Comparison of ENCODE assay signal across 24 cellular contexts in genomic region chr13:21534760-21535159, GRCh38.
"Had no signal": no experiment of that assay in that cellular context is flagged by ENCODE, and none has a peak within 500 bp of the region (broad histone marks: within the 10 kb centered on the region; RNA-seq: fewer than 3 reads in every experiment).

No MANE protein-coding gene starts in this region.

- H3K27ac ChIP-seq: colonic mucosa, epithelial cell of prostate, esophagus squamous epithelium, gastrocnemius medialis, heart right ventricle, left lung, lower lobe of right lung had no signal

- ATAC-seq: effector memory CD8-positive, alpha-beta T cell; esophagus mucosa; gastrocnemius medialis; left cardiac atrium; left lung; lower lobe of right lung; mucosa of descending colon had no signal

- H3K27me3 ChIP-seq: colonic mucosa, esophagus squamous epithelium, gastrocnemius medialis, heart right ventricle, left lung had no signal

- H3K4me3 ChIP-seq: colonic mucosa, esophagus squamous epithelium, gastrocnemius medialis, heart right ventricle, left lung, lower lobe of right lung, mucosa of descending colon had no signal

- H3K4me3 Mint-ChIP-seq: dendritic cell treated with granulocyte-macrophage colony-stimulating factor and Interleukin-4, amounts not matched to agents 40 ng/mL and 50 ng/mL, for 4 days; effector memory CD8-positive, alpha-beta T cell; endodermal cell; mesothelial cell of epicardium had no signal

- H3K9me3 Mint-ChIP-seq: dendritic cell treated with granulocyte-macrophage colony-stimulating factor and Interleukin-4, amounts not matched to agents 40 ng/mL and 50 ng/mL, for 4 days; effector memory CD8-positive, alpha-beta T cell; endodermal cell; mesothelial cell of epicardium had no signal

- H3K27ac Mint-ChIP-seq: dendritic cell treated with granulocyte-macrophage colony-stimulating factor and Interleukin-4, amounts not matched to agents 40 ng/mL and 50 ng/mL, for 4 days; effector memory CD8-positive, alpha-beta T cell; endodermal cell; mesothelial cell of epicardium had no signal

- FAIRE-seq: keratinocyte had no signal

- H3K27me3 Mint-ChIP-seq: dendritic cell treated with granulocyte-macrophage colony-stimulating factor and Interleukin-4, amounts not matched to agents 40 ng/mL and 50 ng/mL, for 4 days; effector memory CD8-positive, alpha-beta T cell had no signal

- H3K9me3 ChIP-seq: colonic mucosa, esophagus squamous epithelium, gastrocnemius medialis, left lung, lower lobe of right lung, mucosa of descending colon had no signal

- H3K4me1 ChIP-seq: colonic mucosa, esophagus squamous epithelium, gastrocnemius medialis, left lung, lower lobe of right lung had no signal

- DNase-seq: colonic mucosa; cortex of kidney; effector CD8-positive, alpha-beta T cell; effector memory CD8-positive, alpha-beta T cell; endodermal cell; erythroblast; esophagus squamous epithelium; foreskin fibroblast; foreskin melanocyte; gastrocnemius medialis; glutamatergic neuron; head of caudate nucleus; heart right ventricle; hippocampal formation; left cardiac atrium; left lung; lower lobe of right lung; mesenchymal stem cell; mucosa of descending colon had no signal

- H3K36me3 ChIP-seq: colonic mucosa, gastrocnemius medialis had no signal
